18 cellular contexts compared by ENCODE assay signal in genomic region chr13:112983428-112984196, GRCh38. TPM values are rescaled to one million over a fixed set of nuclear protein-coding genes. Genes with fewer than 3 reads are reported as not detected.
A peak's percentile ranks its signal among the peaks of the same experiment; 100 is the strongest.
DNase-seq lines count a peak whose midpoint lies in the region; ATAC-seq and TF ChIP-seq lines count a peak whose summit lies in the region.
"Had no signal": no experiment of that assay in that cellular context is flagged by ENCODE, and none has a peak within 500 bp of the region (broad histone marks: within the 10 kb centered on the region; RNA-seq: fewer than 3 reads in every experiment).

No MANE protein-coding gene starts in this region.

- no peak overlapping the region for H2BK20ac ChIP-seq in IMR-90 (ENCODE audit: low read depth, low read length)

- H4K5ac ChIP-seq in IMR-90 (ENCODE audit: low read depth, low read length) = no peak overlapping the region

- no peak overlapping the region for H2BK5ac ChIP-seq in IMR-90 (ENCODE audit: low read depth, low read length, poor library complexity, severe bottlenecking)

- no peak overlapping the region for H2AFZ ChIP-seq in IMR-90 (replicated peaks; ENCODE audit: low read length, poor library complexity)

- ATAC-seq in IMR-90 (ENCODE audit: low read depth) = no peak
- no peak; the same call in 1 of the 2 replicates for ATAC-seq in WTC11
- ATAC-seq in HG02970 (IDR thresholded peaks at IDR 0.05; ENCODE audit: low FRiP score, unreplicated experiment) = no peak

- no peak overlapping the region for H2AK5ac ChIP-seq in IMR-90 (ENCODE audit: low read depth, low read length)

- no peak overlapping the region for H3K14ac ChIP-seq in IMR-90 (replicated peaks; ENCODE audit: low read depth, low read length)

- H3K4me3 ChIP-seq in IMR-90 (ENCODE audit: insufficient read depth, low read depth, low read length) (no peak overlapping the region), subcutaneous abdominal adipose tissue (ENCODE audit: low read depth in 1 of 5, low read length in 5 of 5) (peak overlapping the region in 3 of 5 donors; percentile 74 to 85 (median 76))
- H3K4me3 ChIP-seq: BLaER1 treated with 17β-estradiol and CSF1 and Interleukin-3, amounts not matched to agents 10 nM and 100 nM had no signal

- BruUV-seq in IMR-90 (replicated peaks; lab: Mats Ljungman, UMichigan) = no TSS peak

- H3K9me1 ChIP-seq in IMR-90 (ENCODE audit: insufficient read depth, low read length) = no peaks in the 10 kb centered on the region

- H3K36me3 Mint-ChIP-seq in WTC11 = peaks cover 4% of the 10 kb centered on the region
- H3K36me3 Mint-ChIP-seq: activated naive CD4-positive, alpha-beta T cell treated with anti-CD3 and anti-CD28 coated beads, Interleukin-2, amount 10 ng/mL, durations not matched to agents 7 days and 5 days had no signal

- intact Hi-C loops in IMR-90 (cut with micrococcal nuclease) = no loop called here

- no peak overlapping the region for H3K4me3 Mint-ChIP-seq in WTC11
- H3K4me3 Mint-ChIP-seq: activated naive CD4-positive, alpha-beta T cell treated with anti-CD3 and anti-CD28 coated beads, Interleukin-2, amount 10 ng/mL, durations not matched to agents 7 days and 5 days; neural crest cell had no signal

- 0 out of 2 replicates have a peak overlapping the region, but pooled peaks have one; percentile 60 for H3K27ac Mint-ChIP-seq in WTC11
- H3K27ac Mint-ChIP-seq: activated naive CD4-positive, alpha-beta T cell treated with anti-CD3 and anti-CD28 coated beads, Interleukin-2, amount 10 ng/mL, durations not matched to agents 7 days and 5 days had no signal

- H3K27ac ChIP-seq in IMR-90 (ENCODE audit: insufficient read depth, low read length) (no peak overlapping the region), subcutaneous abdominal adipose tissue (ENCODE audit: low read depth, low read length) (no peak overlapping the region)
- H3K27ac ChIP-seq: BLaER1 treated with 17β-estradiol and CSF1 and Interleukin-3, amounts not matched to agents 10 nM and 100 nM had no signal

- no peak for TF ChIP-seq CTCF in IMR-90 (conservative IDR thresholded peaks at IDR 0.05; ENCODE audit: low read depth, low read length)
- TF ChIP-seq CTCF in WTC11 (IDR thresholded peaks at IDR 0.05) = no peak

- POLR2A ChIA-PET in IMR-90 (lab: Charles Lee; ENCODE audit: unreplicated experiment) (no interaction called here), WTC11 (lab: Charles Lee) (interaction anchor here (1.0 kb wide), 1 partner anchor 13 kb away, joined by 3 read pairs; no protein-coding TSS in a partner anchor)

- dilution Hi-C loops in IMR-90 (cut with HindIII; ENCODE audit: low sequenced_read_pairs, unreplicated experiment) = no loop called here

- no peak overlapping the region for H3K4ac ChIP-seq in IMR-90 (ENCODE audit: low read depth, low read length)

- DNase-seq in IMR-90 (no peak), WTC11 (ENCODE audit: low spot score) (no peak), iPS-NIHi7 (ENCODE audit: extremely low spot score) (peak; percentile 39), KBM-7 (no peak)
- DNase-seq in stimulated activated CD4-positive, alpha-beta T cell treated with anti-CD3 and anti-CD28 coated beads, Interleukin-1b, Interleukin-23, amount 100 ng/mL, for 48 hours = no peak
- DNase-seq: activated CD4-positive, alpha-beta T cell treated with anti-CD3 and anti-CD28 coated beads for 4 hours; activated naive CD4-positive, alpha-beta T cell treated with anti-CD3 and anti-CD28 coated beads, Interleukin-2, amount 10 ng/mL, durations not matched to agents 7 days and 5 days; activated T-cell treated with anti-CD3 and anti-CD28 coated beads for 4 hours; DND-41; effector memory CD4-positive, alpha-beta T cell; mesendoderm; NCI-H2171 treated with DMSO at 0.1 percent for 48 hours; T1000 had no signal

- H3K4me1 ChIP-seq in IMR-90 (ENCODE audit: control insufficient read depth, insufficient read depth, low read length) = no peaks in the 10 kb centered on the region
- H3K4me1 ChIP-seq in subcutaneous abdominal adipose tissue (ENCODE audit: control insufficient read depth in 5 of 5, insufficient read depth in 5 of 5, low read length in 5 of 5) = peaks cover 0 to 67% (median 2%) of the 10 kb centered on the region in 5 donors
- H3K4me1 ChIP-seq: breast epithelium had no signal

- peaks cover 4% of the 10 kb centered on the region for H3K4me1 Mint-ChIP-seq in WTC11
- H3K4me1 Mint-ChIP-seq: activated naive CD4-positive, alpha-beta T cell treated with anti-CD3 and anti-CD28 coated beads, Interleukin-2, amount 10 ng/mL, durations not matched to agents 7 days and 5 days had no signal

- no peak overlapping the region for H4K8ac ChIP-seq in IMR-90 (ENCODE audit: low read depth in 2 of 2, low read length in 2 of 2)

- H3K56ac ChIP-seq in IMR-90 (ENCODE audit: extremely low read depth, insufficient read depth, low read length) = no peak overlapping the region

- H3K36me3 ChIP-seq in IMR-90 (ENCODE audit: control insufficient read depth, insufficient read depth, low read length) (no peaks in the 10 kb centered on the region), subcutaneous abdominal adipose tissue (ENCODE audit: control insufficient read depth in 5 of 5, insufficient read depth in 5 of 5, low read length in 5 of 5) (peaks cover 0 to 8% (median 4%) of the 10 kb centered on the region in 5 donors)
- H3K36me3 ChIP-seq: BLaER1 treated with 17β-estradiol and CSF1 and Interleukin-3, amounts not matched to agents 10 nM and 100 nM; breast epithelium had no signal

- TF ChIP-seq POLR2A in IMR-90 (IDR thresholded peaks at IDR 0.05; ENCODE audit: low read depth, low read length) = no peak

- H2AK9ac ChIP-seq in IMR-90 (replicated peaks; ENCODE audit: low read depth, low read length, poor library complexity) = peak overlapping the region; percentile 16

- H3K9me3 ChIP-seq in IMR-90 (ENCODE audit: control insufficient read depth, insufficient read depth, low read length) = no peaks in the 10 kb centered on the region
- no peaks in the 10 kb centered on the region for H3K9me3 ChIP-seq in subcutaneous abdominal adipose tissue (ENCODE audit: control insufficient read depth in 5 of 5, low read length in 5 of 5)
- H3K9me3 ChIP-seq: breast epithelium had no signal

- H4K20me1 ChIP-seq in IMR-90 (ENCODE audit: insufficient read depth, low read length) = no peaks in the 10 kb centered on the region

- no peaks in the 10 kb centered on the region for H3K27me3 Mint-ChIP-seq in WTC11 (ENCODE audit: low read depth)

- H3K18ac ChIP-seq in IMR-90 (ENCODE audit: low read depth, low read length) = no peak overlapping the region

- H3K9me3 Mint-ChIP-seq in WTC11 = peaks cover 5% of the 10 kb centered on the region; the same call in 1 of the 2 replicates
- H3K9me3 Mint-ChIP-seq: activated naive CD4-positive, alpha-beta T cell treated with anti-CD3 and anti-CD28 coated beads, Interleukin-2, amount 10 ng/mL, durations not matched to agents 7 days and 5 days; neural crest cell had no signal

- WGBS in IMR-90 (ENCODE audit: extremely low coverage in 2 of 2, insufficient read length in 1 of 2), 2 experiments = 21% methylated on average over 14 of the region's 27 CpGs; no CpG with 5 or more reads in 1 of the 2 experiments

- no peak overlapping the region for H3K23ac ChIP-seq in IMR-90 (ENCODE audit: low read depth, low read length)

- in situ Hi-C loops in IMR-90 (cut with MboI; ENCODE audit: low sequenced_read_pairs) = no loop called here
- in situ Hi-C loops in KBM-7 (cut with MboI; ENCODE audit: low pct_unique_long_range_greater_than_20kb, low sequenced_read_pairs) = no loop called here

- no peak overlapping the region for H4K91ac ChIP-seq in IMR-90 (ENCODE audit: insufficient read depth, low read depth, low read length)

- no peaks in the 10 kb centered on the region for H3K79me1 ChIP-seq in IMR-90 (ENCODE audit: low read depth in 1 of 2, low read length in 2 of 2)

- no peak overlapping the region for H2BK15ac ChIP-seq in IMR-90 (ENCODE audit: low read depth, low read length)

- no peak for TF ChIP-seq RAD21 in IMR-90 (IDR thresholded peaks at IDR 0.05; ENCODE audit: low read length)

- no peak overlapping the region for H2BK120ac ChIP-seq in IMR-90 (ENCODE audit: low read depth, low read length)

- H3K4me2 ChIP-seq in IMR-90 (ENCODE audit: low read depth, low read length) = no peak overlapping the region
- H3K4me2 ChIP-seq: BLaER1 treated with 17β-estradiol and CSF1 and Interleukin-3, amounts not matched to agents 10 nM and 100 nM had no signal

- H3K27me3 ChIP-seq in IMR-90 (ENCODE audit: control insufficient read depth, insufficient read depth, low read length) = peaks cover 72% of the 10 kb centered on the region
- H3K27me3 ChIP-seq in subcutaneous abdominal adipose tissue (ENCODE audit: control insufficient read depth in 5 of 5, insufficient read depth in 4 of 5, low read length in 5 of 5) = peaks cover 7 to 26% (median 22%) of the 10 kb centered on the region in 5 donors
- H3K27me3 ChIP-seq: breast epithelium had no signal

- CTCF ChIA-PET in IMR-90 (lab: Yijun Ruan, JAX) = no interaction called here
- CTCF ChIA-PET in WTC11 (lab: Charles Lee) = interaction anchor here (0.9 to 4.0 kb wide), 4 partner anchors 14 to 46 kb away, joined by 3 to 13 read pairs (median 4); partner anchors contain the start of gene MCF2L

- H3K9ac ChIP-seq in IMR-90 (ENCODE audit: low read depth, low read length) (no peak overlapping the region), subcutaneous abdominal adipose tissue (ENCODE audit: low read length in 5 of 5) (peak overlapping the region in 1 of 5 donors; percentile 24)
- H3K9ac ChIP-seq: BLaER1 treated with 17β-estradiol and CSF1 and Interleukin-3, amounts not matched to agents 10 nM and 100 nM had no signal

TF ChIP-seq in IMR-90, 13 proteins besides CTCF, POLR2A, EP300 and RAD21 (continues in another document):
- TF ChIP-seq BHLHE40 (IDR thresholded peaks at IDR 0.05; ENCODE audit: low read depth, low read length) = no peak
- TF ChIP-seq RFX5 (IDR thresholded peaks at IDR 0.05; ENCODE audit: low read depth, low read length) = no peak
- TF ChIP-seq SMC3 (IDR thresholded peaks at IDR 0.05; ENCODE audit: low read depth, low read length) = no peak
- no peak for TF ChIP-seq MAFK (IDR thresholded peaks at IDR 0.05; ENCODE audit: low read depth, low read length)
- TF ChIP-seq CHD1 (IDR thresholded peaks at IDR 0.05; ENCODE audit: low read depth, low read length) = no peak

TF ChIP-seq in WTC11, 78 proteins besides CTCF, POLR2A, EP300 and RAD21 (continues in another document):
- TF ChIP-seq ZBTB21 (CRISPR knock-in tag; IDR thresholded peaks at IDR 0.05; ENCODE audit: borderline replicate concordance) (no peak), JUN (CRISPR knock-in tag; IDR thresholded peaks at IDR 0.05) (no peak), SMAD4 (CRISPR knock-in tag; IDR thresholded peaks at IDR 0.05) (no peak), KAT7 (CRISPR knock-in tag; IDR thresholded peaks at IDR 0.05; ENCODE audit: borderline replicate concordance) (no peak), GABPB1 (CRISPR knock-in tag; IDR thresholded peaks at IDR 0.05) (no peak), CREB1 (CRISPR knock-in tag; IDR thresholded peaks at IDR 0.05) (no peak), SP1 (CRISPR knock-in tag; conservative IDR thresholded peaks at IDR 0.05) (no peak)

RNA-seq across cellular contexts. Expression of gene MCF2L, which starts 14.6 kb away (rescaled TPM):
- total RNA-seq in IMR-90 (2012; rRNA removed) = 0.18 TPM in 1 of 2 replicates, not detected in the other
- not detected in 2 replicates for polyA plus RNA-seq in IMR-90 (2012; rRNA removed)
- polyA plus RNA-seq in IMR-90 (2012; cell fraction: cytosol; rRNA removed) = 0.02 and 0.09 TPM in 2 replicates
- 0.09 and 0.11 TPM in 2 replicates for polyA plus RNA-seq in IMR-90 (2012; cell fraction: nucleus; rRNA removed; ENCODE audit: low replicate concordance)
- total RNA-seq in WTC11 (2021) = 34.8 to 35.4 TPM (median 34.9 TPM) in 3 replicates

Comparison
In these comparisons a context has a peak if more than half of its experiments do, and no peak if none do; other contexts are left out.
1. RNA of gene MCF2L, which starts 14.6 kb away (total RNA-seq): 34.8 to 35.4 TPM in WTC11; 0.18 TPM in IMR-90; every median in the first group is over 10 times any median in the second.